Comparison of ENCODE assay signal across 29 cellular contexts in the genomic region with DNA sequence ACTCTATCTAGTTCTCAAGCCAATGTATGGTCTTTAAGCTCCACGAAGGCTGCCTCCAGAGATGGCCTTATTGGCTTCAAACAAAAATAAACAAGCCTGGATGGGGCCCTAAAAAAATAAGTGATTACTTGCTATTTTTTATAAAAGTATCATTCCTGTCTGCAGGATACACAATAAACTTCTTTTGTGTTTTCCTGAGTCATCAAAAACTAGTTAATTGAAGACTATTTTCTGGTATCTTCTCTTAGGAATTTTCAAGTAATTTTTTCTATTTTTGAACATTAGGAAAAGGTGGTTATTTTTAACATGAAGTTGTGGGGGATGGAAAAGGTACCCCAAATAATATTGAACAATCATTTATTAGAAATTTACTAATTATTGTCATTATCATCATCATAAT.
"Had no signal": no experiment of that assay in that cellular context is flagged by ENCODE, and none has a peak within 500 bp of the region (broad histone marks: within the 10 kb centered on the region; RNA-seq: fewer than 3 reads in every experiment).

No MANE protein-coding gene starts in this region.

- H3K36me3 ChIP-seq: neutrophil, ovary, stomach, thoracic aorta, thyroid gland, tibial nerve, upper lobe of left lung, vagina had no signal

- H2AFZ ChIP-seq: parathyroid adenoma had no signal

- DNase-seq: naive B cell; naive thymus-derived CD8-positive, alpha-beta T cell; nephron progenitor cell; nucleus accumbens; ovary; posterior cingulate gyrus; psoas muscle; right cardiac atrium; stimulated activated CD4-positive, alpha-beta T cell treated with anti-CD3 and anti-CD28 coated beads, Interleukin-15, amount 100 ng/mL, for 24 hours; stimulated activated CD4-positive, alpha-beta T cell treated with anti-CD3 and anti-CD28 coated beads, Interleukin-2, amount 100 ng/mL, for 24 hours; stimulated activated CD4-positive, alpha-beta T cell treated with anti-CD3 and anti-CD28 coated beads, Interleukin-2, amount 100 ng/mL, for 48 hours; stimulated activated CD4-positive, alpha-beta T cell treated with anti-CD3 and anti-CD28 coated beads, Interleukin-4, amount 100 ng/mL, for 24 hours; stimulated activated naive B cell treated with anti-CD40 and anti-IgM and Interleukin-4, amounts not matched to agents 10 μg/mL and 1 μg/mL and 100 μg/mL, for 72 hours; stimulated activated naive CD4-positive, alpha-beta T cell treated with Interleukin-2 at 50 U/mL for 16 hours; stomach; thyroid gland; trophoblast cell; upper lobe of left lung had no signal

- H3K4me1 ChIP-seq: parathyroid adenoma, psoas muscle, stomach, thyroid gland, tibial nerve, upper lobe of left lung, vagina had no signal

- H3K4me3 ChIP-seq: ovary, psoas muscle, skin epidermis, smooth muscle cell, stomach, thoracic aorta, thyroid gland, tibial nerve, upper lobe of left lung, vagina had no signal

- FAIRE-seq: urothelium cell line had no signal

- H3K9me3 ChIP-seq: neutrophil, ovary, psoas muscle, stomach, thoracic aorta, thyroid gland, tibial nerve, upper lobe of left lung, vagina had no signal

- H3K4me2 ChIP-seq: smooth muscle cell had no signal

- H3K27me3 ChIP-seq: neutrophil, ovary, stomach, thyroid gland, tibial nerve, upper lobe of left lung, vagina had no signal

- H3K9ac ChIP-seq: parathyroid adenoma had no signal

- H3K79me2 ChIP-seq: parathyroid adenoma had no signal

- H3K27ac ChIP-seq: neutrophil, ovary, parathyroid adenoma, psoas muscle, skin epidermis, stomach, thoracic aorta, thyroid gland, tibial nerve, upper lobe of left lung, vagina had no signal

- ATAC-seq: naive thymus-derived CD8-positive, alpha-beta T cell; natural killer cell treated with Interleukin-12 subunit alpha and Interleukin-12 subunit beta and Interleukin-15 and Interleukin-18, amount 100 ng/mL, for 72 hours; psoas muscle; right cardiac atrium; sciatic nerve; stimulated activated effector memory CD8-positive, alpha-beta T cell treated with anti-CD3 and anti-CD28 coated beads, Interleukin-12 subunit alpha, Interleukin-12 subunit beta, amount 100 ng/mL, for 72 hours; stimulated activated naive B cell treated with anti-CD40 and anti-IgM and Interleukin-4, amounts not matched to agents 10 μg/mL and 1 μg/mL and 100 μg/mL, for 72 hours had no signal
